8 cellular contexts compared by ENCODE assay signal in genomic region chr19:6516018-6516658, GRCh38. TPM values are rescaled to one million over a fixed set of nuclear protein-coding genes. Genes with fewer than 3 reads are reported as not detected.
DNase-seq lines count a peak whose midpoint lies in the region; ATAC-seq and TF ChIP-seq lines count a peak whose summit lies in the region.

No MANE protein-coding gene starts in this region.

- TF ChIP-seq CTCF in AG10803 (conservative IDR thresholded peaks at IDR 0.05; ENCODE audit: low read length) (no peak), testis (IDR thresholded peaks at IDR 0.05) (no peak)

- peak overlapping the region; percentile 77 to 94 for H3K27ac Mint-ChIP-seq in activated naive CD4-positive, alpha-beta T cell treated with anti-CD3 and anti-CD28 coated beads, Interleukin-2, amount 50 U/mL, for 72 hours

- H3K9me3 Mint-ChIP-seq in activated naive CD4-positive, alpha-beta T cell treated with anti-CD3 and anti-CD28 coated beads, Interleukin-2, amount 50 U/mL, for 72 hours = no peaks in the 10 kb centered on the region

- H3K27ac ChIP-seq in testis = peak overlapping the region in 1 of 2 donors; percentile 73

- H3K36me3 Mint-ChIP-seq in activated naive CD4-positive, alpha-beta T cell treated with anti-CD3 and anti-CD28 coated beads, Interleukin-2, amount 50 U/mL, for 72 hours = no peaks in the 10 kb centered on the region

- no peaks in the 10 kb centered on the region for H3K4me1 ChIP-seq in testis

- ATAC-seq in GM18873 (IDR thresholded peaks at IDR 0.05; ENCODE audit: low FRiP score, unreplicated experiment) = peak; percentile 41
- peak; percentile 62 to 67 for ATAC-seq in activated naive CD4-positive, alpha-beta T cell treated with anti-CD3 and anti-CD28 coated beads, Interleukin-2, amount 50 U/mL, for 72 hours

- peak overlapping the region; percentile 83 for H3K4me3 ChIP-seq in AG10803 (ENCODE audit: low read length)
- H3K4me3 ChIP-seq in testis = peak overlapping the region; percentile 53 to 60

- H3K36me3 ChIP-seq in testis (ENCODE audit: low read depth, missing control alignments) = no peaks in the 10 kb centered on the region

- DNase-seq in AG10803 (ENCODE audit: low read depth) = peak; percentile 88
- peak; percentile 77 for DNase-seq in HS-27A (ENCODE audit: low read depth)
- DNase-seq in SIG-M5 treated with dmso at 0.1 percent for 504 hours (lab: John Stamatoyannopoulos, UW; ENCODE audit: unreplicated experiment) = peak; percentile 97
- DNase-seq in activated naive CD4-positive, alpha-beta T cell treated with anti-CD3 and anti-CD28 coated beads, Interleukin-2, amount 50 U/mL, for 72 hours (ENCODE audit: low spot score in 2 of 2) = peak; percentile 73 to 83
- peak; percentile 97 for DNase-seq in globus pallidus (ENCODE audit: low spot score)
- DNase-seq in non-pigmented ciliary epithelial cell (ENCODE audit: low read depth) = peak; percentile 69
- DNase-seq in testis = peak; percentile 98

- no peak for TF ChIP-seq POLR2A in testis (IDR thresholded peaks at IDR 0.05)

- H3K9me3 ChIP-seq in testis = no peaks in the 10 kb centered on the region

- intact Hi-C loops in testis (cut with DNase I; ENCODE audit: low total_unique reads) = loop anchor here (5.0 kb wide), 1 partner anchor 116 kb away; no protein-coding TSS in a partner anchor

- 3% methylated on average over 17 to 25 of the region's 26 CpGs for WGBS in testis, 2 donors

- no peaks in the 10 kb centered on the region for H3K27me3 ChIP-seq in testis

RNA-seq across cellular contexts. Expression of gene TUBB4A, which starts 14.0 kb away (rescaled TPM):
- 1 to 10 TPM; 2.6 to 9.4 TPM for total RNA-seq in activated naive CD4-positive, alpha-beta T cell treated with anti-CD3 and anti-CD28 coated beads, Interleukin-2, amount 50 U/mL, for 72 hours
- 100 to 1,000 TPM; 217 to 277 TPM for total RNA-seq in testis
- 205 TPM for polyA plus RNA-seq in testis (ENCODE audit: insufficient read depth, low read depth, low replicate concordance)

RNA-seq across cellular contexts. Expression of gene TNFSF9, which starts 14.7 kb away (rescaled TPM):
- total RNA-seq in activated naive CD4-positive, alpha-beta T cell treated with anti-CD3 and anti-CD28 coated beads, Interleukin-2, amount 50 U/mL, for 72 hours = 1 to 10 TPM in 1 of 2 donors, under 1 TPM in 1; 0.43 to 3.4 TPM
- 1 to 10 TPM; 5.7 to 8.4 TPM for total RNA-seq in testis
- polyA plus RNA-seq in testis (ENCODE audit: insufficient read depth, low read depth, low replicate concordance) = 3.1 TPM

RNA-seq across cellular contexts. Expression of gene DENND1C, which starts 34.6 kb away (rescaled TPM):
- total RNA-seq in activated naive CD4-positive, alpha-beta T cell treated with anti-CD3 and anti-CD28 coated beads, Interleukin-2, amount 50 U/mL, for 72 hours = 10 to 100 TPM; 70.8 to 84.4 TPM
- total RNA-seq in testis = 1 to 10 TPM; 1.9 to 3.2 TPM
- 2.9 TPM for polyA plus RNA-seq in testis (ENCODE audit: insufficient read depth, low read depth, low replicate concordance)

RNA-seq across cellular contexts. Expression of gene CRB3, which starts 52.1 kb away (rescaled TPM):
- total RNA-seq in activated naive CD4-positive, alpha-beta T cell treated with anti-CD3 and anti-CD28 coated beads, Interleukin-2, amount 50 U/mL, for 72 hours = 1 to 10 TPM in 1 of 2 donors, under 1 TPM in 1; 0.59 to 2.6 TPM
- 1 to 10 TPM; 1.2 to 2.0 TPM for total RNA-seq in testis
- 2.3 TPM for polyA plus RNA-seq in testis (ENCODE audit: insufficient read depth, low read depth, low replicate concordance)

RNA-seq across cellular contexts. Expression of gene SLC25A23, which starts 56.5 kb away (rescaled TPM):
- 10 to 100 TPM in 1 of 2 donors, under 1 TPM in 1; 0.96 to 36.0 TPM for total RNA-seq in activated naive CD4-positive, alpha-beta T cell treated with anti-CD3 and anti-CD28 coated beads, Interleukin-2, amount 50 U/mL, for 72 hours
- total RNA-seq in testis = 10 to 100 TPM; 34.3 to 38.5 TPM
- 26.9 TPM for polyA plus RNA-seq in testis (ENCODE audit: insufficient read depth, low read depth, low replicate concordance)

Comparison
In these comparisons a context has a peak if more than half of its experiments do, and no peak if none do; other contexts are left out.
1. RNA of gene TUBB4A, which starts 14.0 kb away (total RNA-seq): 217 to 277 TPM in testis; 2.6 to 9.4 TPM in activated naive CD4-positive, alpha-beta T cell treated with anti-CD3 and anti-CD28 coated beads, Interleukin-2, amount 50 U/mL, for 72 hours; every median in the first group is over 10 times any median in the second.
2. RNA of gene DENND1C, which starts 34.6 kb away (total RNA-seq): 70.8 to 84.4 TPM in activated naive CD4-positive, alpha-beta T cell treated with anti-CD3 and anti-CD28 coated beads, Interleukin-2, amount 50 U/mL, for 72 hours; 1.9 to 3.2 TPM in testis; every median in the first group is over 10 times any median in the second.
3. Peak in every context shown above with its lines, with median percentiles within 50 percentile points of each other: DNase-seq.